In genomic region chr9:109232449-109232848, GRCh38 we compare ENCODE assay signal across 16 cellular contexts.
DNase-seq lines count a peak whose midpoint lies in the region; ATAC-seq, FAIRE-seq and TF ChIP-seq lines count a peak whose summit lies in the region.
"Had no signal": no experiment of that assay in that cellular context is flagged by ENCODE, and none has a peak within 500 bp of the region (broad histone marks: within the 10 kb centered on the region; RNA-seq: fewer than 3 reads in every experiment).

No MANE protein-coding gene starts in this region.

- CTCF ChIA-PET in MCF 10A (lab: Yijun Ruan, JAX): interaction anchor here (0.7 to 2.6 kb wide), 6 partner anchors 12 to 97 kb away, joined by 3 to 11 read pairs (median 5); no protein-coding TSS in a partner anchor

- H3K27ac Mint-ChIP-seq in MCF 10A (ENCODE audit: low read depth, unreplicated experiment): peak overlapping the region; percentile 71
- H3K27ac Mint-ChIP-seq: activated naive CD4-positive, alpha-beta T cell treated with anti-CD3 and anti-CD28 coated beads for 36 hours had no signal

- TF ChIP-seq CTCF in MCF 10A (IDR thresholded peaks at IDR 0.05; ENCODE audit: unreplicated experiment) (no peak), breast epithelium (IDR thresholded peaks at IDR 0.05) (no peak), left lung (IDR thresholded peaks at IDR 0.05) (no peak)

- TF ChIP-seq POLR2A in breast epithelium (IDR thresholded peaks at IDR 0.05): no peak

- H3K4me3 ChIP-seq in breast epithelium (no peak overlapping the region), small intestine (ENCODE audit: low read depth in 1 of 2, low read length in 2 of 2) (no peak overlapping the region), left lung (no peak overlapping the region)

- peak overlapping the region; percentile 18 for H3K4me3 Mint-ChIP-seq in MCF 10A (ENCODE audit: unreplicated experiment)
- H3K4me3 Mint-ChIP-seq: activated naive CD4-positive, alpha-beta T cell treated with anti-CD3 and anti-CD28 coated beads for 36 hours had no signal

- intact Hi-C loops in MCF 10A (cut with micrococcal nuclease): loop anchor here (5.0 to 10.0 kb wide), 3 partner anchors 35 to 118 kb away; partner anchors contain the start of gene TMEM245
- intact Hi-C loops in breast epithelium (cut with DNase I; ENCODE audit: low total_unique reads): no loop called here
- intact Hi-C loops in left lung (cut with DNase I): no loop called here

- H3K36me3 Mint-ChIP-seq in MCF 10A (ENCODE audit: insufficient read depth, unreplicated experiment): peaks cover 20% of the 10 kb centered on the region

- no peak for ATAC-seq in left lung

- no peaks in the 10 kb centered on the region for H3K4me1 ChIP-seq in breast epithelium
- H3K4me1 ChIP-seq in small intestine (ENCODE audit: control insufficient read depth in 2 of 2, insufficient read depth in 1 of 2, low read depth in 1 of 2, low read length in 1 of 2): no peaks in the 10 kb centered on the region
- H3K4me1 ChIP-seq in left lung: no peaks in the 10 kb centered on the region

- H3K9me3 Mint-ChIP-seq in MCF 10A (ENCODE audit: unreplicated experiment): no peaks in the 10 kb centered on the region
- H3K9me3 Mint-ChIP-seq: activated naive CD4-positive, alpha-beta T cell treated with anti-CD3 and anti-CD28 coated beads for 36 hours had no signal

- H3K4me1 Mint-ChIP-seq in MCF 10A (ENCODE audit: insufficient read depth, unreplicated experiment): peaks cover 17% of the 10 kb centered on the region

- no peaks in the 10 kb centered on the region for H3K9me3 ChIP-seq in breast epithelium
- H3K9me3 ChIP-seq in small intestine (ENCODE audit: control insufficient read depth, low read depth): no peaks in the 10 kb centered on the region
- H3K9me3 ChIP-seq in left lung: no peaks in the 10 kb centered on the region
- H3K9me3 ChIP-seq: neutrophil had no signal

- 65 to 68% (median 66%) methylated on average over 7 of the region's 7 CpGs for WGBS in small intestine, 3 donors

- H3K36me3 ChIP-seq in breast epithelium (no peaks in the 10 kb centered on the region), small intestine (ENCODE audit: control insufficient read depth in 2 of 2, insufficient read depth in 2 of 2, low read length in 2 of 2) (no peaks in the 10 kb centered on the region), left lung (no peaks in the 10 kb centered on the region)
- H3K36me3 ChIP-seq: neutrophil had no signal

- DNase-seq in MCF 10A (ENCODE audit: unreplicated experiment): peak; percentile 83
- no peak for DNase-seq in breast epithelium (ENCODE audit: low spot score in 2 of 2)
- peak; percentile 78 for DNase-seq in astrocyte of the hippocampus (ENCODE audit: low read depth, low spot score)
- DNase-seq in iris pigment epithelial cell (ENCODE audit: low read depth): peak; percentile 81
- DNase-seq in small intestine: no peak
- no peak for DNase-seq in left lung
- no peak for DNase-seq in cortex of kidney (lab: John Stamatoyannopoulos, UW)
- no peak for DNase-seq in DMS53 (lab: John Stamatoyannopoulos, UW)
- DNase-seq: activated naive CD4-positive, alpha-beta T cell treated with anti-CD3 and anti-CD28 coated beads for 36 hours; NCI-H1092; NCI-H446 treated with DMSO at 0.1 percent for 48 hours; RPMI8226; stimulated activated CD4-positive, alpha-beta T cell treated with anti-CD3 and anti-CD28 coated beads, Interleukin-12 subunit alpha, Interleukin-12 subunit beta, amount 100 ng/mL, for 4 hours; substantia nigra had no signal

- no peak for FAIRE-seq in small intestine (lab: Jason Lieb, UNC)
- FAIRE-seq: A204.1 had no signal

- H3K27me3 Mint-ChIP-seq in MCF 10A (ENCODE audit: insufficient read depth, unreplicated experiment): no peaks in the 10 kb centered on the region

- no TSS peak for BruUV-seq in MCF 10A (replicated peaks; lab: Mats Ljungman, UMichigan)

- H3K27ac ChIP-seq in breast epithelium (no peak overlapping the region), small intestine (ENCODE audit: low read depth in 1 of 2, low read length in 1 of 2) (no peak overlapping the region), left lung (no peak overlapping the region)
- H3K27ac ChIP-seq: neutrophil had no signal

- POLR2A ChIA-PET in MCF 10A (lab: Yijun Ruan, JAX): interaction anchor here (0.5 to 2.7 kb wide), 17 partner anchors 8 to 221 kb away, joined by 3 to 30 read pairs (median 4); partner anchors contain the start of gene TMEM245

- H3K27me3 ChIP-seq in breast epithelium (no peaks in the 10 kb centered on the region), small intestine (ENCODE audit: control insufficient read depth in 2 of 2, insufficient read depth in 2 of 2, low read length in 2 of 2) (peaks cover 0 to 4% of the 10 kb centered on the region in 2 donors), left lung (peaks cover 0 to 22% of the 10 kb centered on the region in 2 donors)

Comparison
In these comparisons a context has a peak if more than half of its experiments do, and no peak if none do; other contexts are left out.
1. DNase-seq: peak in MCF 10A (single experiment), astrocyte of the hippocampus (single experiment) and iris pigment epithelial cell (single experiment); none in breast epithelium (0 of 2), small intestine (single experiment), left lung (0 of 2), cortex of kidney (single experiment) and DMS53 (single experiment).